ENCODE assay signal across 10 cellular contexts in the genomic region with DNA sequence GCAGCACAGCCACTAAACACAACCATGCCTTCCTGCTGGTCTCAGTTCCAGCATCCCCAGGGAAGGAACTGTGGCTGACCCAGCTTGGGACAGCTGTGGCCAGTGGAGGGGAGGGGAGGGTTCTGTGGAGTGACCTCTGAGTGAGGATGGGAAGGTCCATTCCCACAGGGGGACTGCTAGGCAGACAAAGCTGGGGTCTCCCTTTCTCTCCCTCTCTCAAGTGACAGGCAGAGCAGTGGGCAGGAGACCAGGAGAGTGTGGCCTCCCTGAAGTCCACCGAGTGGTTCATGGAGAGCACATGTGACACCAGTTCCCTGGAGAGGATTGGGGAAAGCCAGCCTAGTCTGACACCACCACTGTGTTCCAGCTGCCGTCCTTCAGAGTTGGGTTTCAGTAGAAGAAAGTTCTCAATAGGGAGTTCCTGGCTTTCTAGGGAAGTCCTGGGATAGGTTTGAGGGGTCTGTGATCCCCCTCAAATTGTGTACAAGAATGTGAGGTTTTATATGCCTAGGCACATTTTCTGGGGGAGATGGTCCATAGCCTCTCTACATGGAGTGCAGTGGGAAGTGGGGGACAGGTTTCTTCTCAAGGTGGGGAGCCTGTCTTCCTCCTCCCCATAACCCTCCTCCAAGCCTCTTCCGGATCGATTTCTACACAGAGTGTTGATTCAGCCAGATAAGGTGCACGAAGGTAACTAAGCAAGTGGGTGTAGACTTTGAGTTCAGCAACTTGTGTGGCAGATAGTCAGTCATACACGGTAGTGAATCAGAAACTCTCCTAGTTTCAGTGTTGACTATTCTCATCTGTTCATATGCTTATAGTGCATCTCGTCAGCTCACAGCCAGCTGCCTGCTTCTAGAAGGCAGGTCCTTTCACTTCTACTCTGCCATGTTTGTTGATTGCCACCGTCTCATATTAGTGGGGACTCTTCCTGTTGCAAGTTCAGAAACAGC. TPM values are rescaled to one million over a fixed set of nuclear protein-coding genes. Genes with fewer than 3 reads are reported as not detected.
DNase-seq lines count a peak whose midpoint lies in the region; ATAC-seq and TF ChIP-seq lines count a peak whose summit lies in the region.
"Had no signal": no experiment of that assay in that cellular context is flagged by ENCODE, and none has a peak within 500 bp of the region (broad histone marks: within the 10 kb centered on the region; RNA-seq: fewer than 3 reads in every experiment).

No MANE protein-coding gene starts in this region.

- H3K4me3 ChIP-seq in left lung, result no peak overlapping the region
- H3K4me3 ChIP-seq: right lobe of liver had no signal

- peaks cover 0 to 71% of the 10 kb centered on the region in 2 donors for H3K36me3 ChIP-seq in left lung

- in situ Hi-C loops in GM13977 (cut with MboI; ENCODE audit: low pct_unique_long_range_greater_than_20kb, low sequenced_read_pairs, unreplicated experiment), result no loop called here

- peaks cover 10 to 12% of the 10 kb centered on the region in 2 donors for H3K4me1 ChIP-seq in left lung
- H3K4me1 ChIP-seq: right lobe of liver had no signal

- no peak overlapping the region for H3K27ac ChIP-seq in left lung
- H3K27ac ChIP-seq: right lobe of liver had no signal

- intact Hi-C loops in left lung (cut with DNase I), result no loop called here

- ATAC-seq in GM21423 (IDR thresholded peaks at IDR 0.05; ENCODE audit: unreplicated experiment), result peak; percentile 78
- peak; percentile 73 for ATAC-seq in HG03520 (IDR thresholded peaks at IDR 0.05; ENCODE audit: unreplicated experiment)
- peak; percentile 42 for ATAC-seq in left lung

- TF ChIP-seq CTCF in GM13977 (IDR thresholded peaks at IDR 0.05; ENCODE audit: extremely low read depth, insufficient read depth, missing control alignments) (no peak), left lung (IDR thresholded peaks at IDR 0.05) (no peak)

- H3K27me3 ChIP-seq in left lung, result no peaks in the 10 kb centered on the region
- H3K27me3 ChIP-seq: right lobe of liver had no signal

- DNase-seq in GM13977 (ENCODE audit: low spot score) (peak; percentile 86), left lung (peak in 1 of 2 donors; percentile 8), NCI-H2196 (lab: John Stamatoyannopoulos, UW; ENCODE audit: unreplicated experiment) (no peak), ecto neural progenitor cell (ENCODE audit: low spot score) (no peak), NCI-H187 treated with DMSO at 0.1 percent for 48 hours (lab: John Stamatoyannopoulos, UW) (no peak)
- DNase-seq in activated CD8-positive, alpha-beta memory T cell treated with anti-CD3 and anti-CD28 coated beads, Interleukin-2, amount 50 U/mL, for 48 hours, result no peak
- DNase-seq: right lobe of liver had no signal

- H3K9me3 ChIP-seq in left lung, result no peaks in the 10 kb centered on the region
- H3K9me3 ChIP-seq: right lobe of liver had no signal

RNA-seq across cellular contexts. Expression of a gene that starts 18.9 kb away (rescaled TPM):
- 10 to 100 TPM; 30.6 to 34.6 TPM for total RNA-seq in left lung

RNA-seq across cellular contexts. Expression of a gene that starts 37.6 kb away (rescaled TPM):
- total RNA-seq in left lung, result 10 to 100 TPM; 37.4 to 53.5 TPM

RNA-seq across cellular contexts. Expression of a gene that starts 46.8 kb away (rescaled TPM):
- not detected for total RNA-seq in left lung
- total RNA-seq: endothelial cell of umbilical vein, right lobe of liver had no signal
